In genomic region chr19:7292950-7293794, GRCh38 we compare ENCODE assay signal across 1 cellular context.
TF ChIP-seq lines count a peak whose summit lies in the region.

No MANE protein-coding gene starts in this region.

TF ChIP-seq in HepG2, 621 proteins besides CTCF, POLR2A, EP300 and RAD21 (continued from another document and continues in another):
- TF ChIP-seq PAXIP1 (CRISPR knock-in tag; conservative IDR thresholded peaks at IDR 0.05) (peak; percentile 53), ZNF572 (CRISPR knock-in tag; IDR thresholded peaks at IDR 0.05) (no peak), ZNF33B (CRISPR knock-in tag; IDR thresholded peaks at IDR 0.05) (no peak), TEAD3 (CRISPR knock-in tag; optimal IDR thresholded peaks at IDR 0.05; ENCODE audit: borderline replicate concordance) (peak; percentile 6), ZNF549 (CRISPR knock-in tag; IDR thresholded peaks at IDR 0.05) (no peak), ZFP90 (CRISPR knock-in tag; IDR thresholded peaks at IDR 0.05; ENCODE audit: borderline replicate concordance) (no peak), ARNT (IDR thresholded peaks at IDR 0.05) (no peak), AHDC1 (CRISPR knock-in tag; IDR thresholded peaks at IDR 0.05; ENCODE audit: borderline replicate concordance) (no peak), ZNF850 (CRISPR knock-in tag; conservative IDR thresholded peaks at IDR 0.05) (no peak), ZFX (CRISPR knock-in tag; IDR thresholded peaks at IDR 0.05; ENCODE audit: low read depth) (no peak), PHF8 (CRISPR knock-in tag; IDR thresholded peaks at IDR 0.05) (peak; percentile 15; the same call in 1 of the 2 replicates), STAT5B (CRISPR knock-in tag; IDR thresholded peaks at IDR 0.05) (no peak), KLF6 (CRISPR knock-in tag; IDR thresholded peaks at IDR 0.05) (no peak), ZNF205 (CRISPR knock-in tag; IDR thresholded peaks at IDR 0.05) (no peak), PHF5A (CRISPR knock-in tag; IDR thresholded peaks at IDR 0.05; ENCODE audit: low read depth, unreplicated experiment) (no peak), CENPT (CRISPR knock-in tag; IDR thresholded peaks at IDR 0.05; ENCODE audit: low read depth) (no peak), E2F1 (CRISPR knock-in tag; IDR thresholded peaks at IDR 0.05) (peak; percentile 74), MLLT10 (CRISPR knock-in tag; IDR thresholded peaks at IDR 0.05) (no peak), ZNF33A (CRISPR knock-in tag; IDR thresholded peaks at IDR 0.05; ENCODE audit: borderline replicate concordance) (no peak), IRF9 (CRISPR knock-in tag; IDR thresholded peaks at IDR 0.05; ENCODE audit: borderline replicate concordance) (peak; percentile 44; the same call in 1 of the 2 replicates), SAP130 (CRISPR knock-in tag; IDR thresholded peaks at IDR 0.05; ENCODE audit: low read depth) (no peak), ZBTB2 (CRISPR knock-in tag; IDR thresholded peaks at IDR 0.05; ENCODE audit: low read depth) (no peak), NKX3-1 (CRISPR knock-in tag; IDR thresholded peaks at IDR 0.05) (0 out of 2 replicates have a peak, but pooled peaks have one; percentile 42), THAP11 (CRISPR knock-in tag; IDR thresholded peaks at IDR 0.05) (no peak), HNRNPK (IDR thresholded peaks at IDR 0.05; ENCODE audit: low read depth, low read length, poor library complexity, severe bottlenecking) (peak; percentile 17), TAF1 (CRISPR knock-in tag; IDR thresholded peaks at IDR 0.05) (no peak), ZNF24 (IDR thresholded peaks at IDR 0.05) (no peak), NR1H2 (CRISPR knock-in tag; IDR thresholded peaks at IDR 0.05; ENCODE audit: borderline replicate concordance, low read depth) (no peak), ZNF124 (CRISPR knock-in tag; IDR thresholded peaks at IDR 0.05) (no peak), ZNF446 (CRISPR knock-in tag; IDR thresholded peaks at IDR 0.05) (no peak), ZNF879 (CRISPR knock-in tag; IDR thresholded peaks at IDR 0.05) (no peak), DNMT3B (CRISPR knock-in tag; conservative IDR thresholded peaks at IDR 0.05) (no peak)
- TF ChIP-seq, protein P1, sequence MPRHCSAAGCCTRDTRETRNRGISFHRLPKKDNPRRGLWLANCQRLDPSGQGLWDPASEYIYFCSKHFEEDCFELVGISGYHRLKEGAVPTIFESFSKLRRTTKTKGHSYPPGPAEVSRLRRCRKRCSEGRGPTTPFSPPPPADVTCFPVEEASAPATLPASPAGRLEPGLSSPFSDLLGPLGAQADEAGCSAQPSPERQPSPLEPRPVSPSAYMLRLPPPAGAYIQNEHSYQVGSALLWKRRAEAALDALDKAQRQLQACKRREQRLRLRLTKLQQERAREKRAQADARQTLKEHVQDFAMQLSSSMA (CRISPR knock-in tag; IDR thresholded peaks at IDR 0.05): peak; percentile 60; the same call in 1 of the 2 replicates
- TF ChIP-seq, protein P2, sequence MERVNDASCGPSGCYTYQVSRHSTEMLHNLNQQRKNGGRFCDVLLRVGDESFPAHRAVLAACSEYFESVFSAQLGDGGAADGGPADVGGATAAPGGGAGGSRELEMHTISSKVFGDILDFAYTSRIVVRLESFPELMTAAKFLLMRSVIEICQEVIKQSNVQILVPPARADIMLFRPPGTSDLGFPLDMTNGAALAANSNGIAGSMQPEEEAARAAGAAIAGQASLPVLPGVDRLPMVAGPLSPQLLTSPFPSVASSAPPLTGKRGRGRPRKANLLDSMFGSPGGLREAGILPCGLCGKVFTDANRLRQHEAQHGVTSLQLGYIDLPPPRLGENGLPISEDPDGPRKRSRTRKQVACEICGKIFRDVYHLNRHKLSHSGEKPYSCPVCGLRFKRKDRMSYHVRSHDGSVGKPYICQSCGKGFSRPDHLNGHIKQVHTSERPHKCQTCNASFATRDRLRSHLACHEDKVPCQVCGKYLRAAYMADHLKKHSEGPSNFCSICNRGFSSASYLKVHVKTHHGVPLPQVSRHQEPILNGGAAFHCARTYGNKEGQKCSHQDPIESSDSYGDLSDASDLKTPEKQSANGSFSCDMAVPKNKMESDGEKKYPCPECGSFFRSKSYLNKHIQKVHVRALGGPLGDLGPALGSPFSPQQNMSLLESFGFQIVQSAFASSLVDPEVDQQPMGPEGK (CRISPR knock-in tag; IDR thresholded peaks at IDR 0.05): peak; percentile 86
- TF ChIP-seq, protein P3, sequence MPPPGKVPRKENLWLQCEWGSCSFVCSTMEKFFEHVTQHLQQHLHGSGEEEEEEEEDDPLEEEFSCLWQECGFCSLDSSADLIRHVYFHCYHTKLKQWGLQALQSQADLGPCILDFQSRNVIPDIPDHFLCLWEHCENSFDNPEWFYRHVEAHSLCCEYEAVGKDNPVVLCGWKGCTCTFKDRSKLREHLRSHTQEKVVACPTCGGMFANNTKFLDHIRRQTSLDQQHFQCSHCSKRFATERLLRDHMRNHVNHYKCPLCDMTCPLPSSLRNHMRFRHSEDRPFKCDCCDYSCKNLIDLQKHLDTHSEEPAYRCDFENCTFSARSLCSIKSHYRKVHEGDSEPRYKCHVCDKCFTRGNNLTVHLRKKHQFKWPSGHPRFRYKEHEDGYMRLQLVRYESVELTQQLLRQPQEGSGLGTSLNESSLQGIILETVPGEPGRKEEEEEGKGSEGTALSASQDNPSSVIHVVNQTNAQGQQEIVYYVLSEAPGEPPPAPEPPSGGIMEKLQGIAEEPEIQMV (CRISPR knock-in tag; IDR thresholded peaks at IDR 0.05; ENCODE audit: low read depth): no peak
- TF ChIP-seq, protein P4, sequence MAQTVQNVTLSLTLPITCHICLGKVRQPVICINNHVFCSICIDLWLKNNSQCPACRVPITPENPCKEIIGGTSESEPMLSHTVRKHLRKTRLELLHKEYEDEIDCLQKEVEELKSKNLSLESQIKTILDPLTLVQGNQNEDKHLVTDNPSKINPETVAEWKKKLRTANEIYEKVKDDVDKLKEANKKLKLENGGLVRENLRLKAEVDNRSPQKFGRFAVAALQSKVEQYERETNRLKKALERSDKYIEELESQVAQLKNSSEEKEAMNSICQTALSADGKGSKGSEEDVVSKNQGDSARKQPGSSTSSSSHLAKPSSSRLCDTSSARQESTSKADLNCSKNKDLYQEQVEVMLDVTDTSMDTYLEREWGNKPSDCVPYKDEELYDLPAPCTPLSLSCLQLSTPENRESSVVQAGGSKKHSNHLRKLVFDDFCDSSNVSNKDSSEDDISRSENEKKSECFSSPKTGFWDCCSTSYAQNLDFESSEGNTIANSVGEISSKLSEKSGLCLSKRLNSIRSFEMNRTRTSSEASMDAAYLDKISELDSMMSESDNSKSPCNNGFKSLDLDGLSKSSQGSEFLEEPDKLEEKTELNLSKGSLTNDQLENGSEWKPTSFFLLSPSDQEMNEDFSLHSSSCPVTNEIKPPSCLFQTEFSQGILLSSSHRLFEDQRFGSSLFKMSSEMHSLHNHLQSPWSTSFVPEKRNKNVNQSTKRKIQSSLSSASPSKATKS (CRISPR knock-in tag; IDR thresholded peaks at IDR 0.05): no peak
